ENCODE assay signal across 16 cellular contexts in genomic region chr2:214079032-214079431, GRCh38.
A peak's percentile ranks its signal among the peaks of the same experiment; 100 is the strongest.
DNase-seq lines count a peak whose midpoint lies in the region; ATAC-seq and TF ChIP-seq lines count a peak whose summit lies in the region.
"Had no signal": no experiment of that assay in that cellular context is flagged by ENCODE, and none has a peak within 500 bp of the region (broad histone marks: within the 10 kb centered on the region; RNA-seq: fewer than 3 reads in every experiment).

No MANE protein-coding gene starts in this region.

- no TSS peak for BruUV-seq in A673 (replicated peaks; lab: Mats Ljungman, UMichigan)

- H3K9ac ChIP-seq in OCI-LY3 (ENCODE audit: low read length) = no peak overlapping the region
- H3K9ac ChIP-seq: KMS-11 had no signal

- no peaks in the 10 kb centered on the region for H3K9me3 Mint-ChIP-seq in GM23338

- no peaks in the 10 kb centered on the region for H3K36me3 Mint-ChIP-seq in GM23338 (ENCODE audit: low read depth)
- H3K36me3 Mint-ChIP-seq: CD8-positive, alpha-beta memory T cell had no signal

- H3K4me2 ChIP-seq in GM23338 = no peak overlapping the region
- H3K4me2 ChIP-seq in OCI-LY3 (ENCODE audit: low read length) = no peak overlapping the region
- H3K4me2 ChIP-seq: KMS-11 had no signal

- CTCF ChIA-PET in A673 (lab: Charles Lee) = no interaction called here

- H3K27ac ChIP-seq in A673 (ENCODE audit: low read depth, low read length, poor library complexity, severe bottlenecking) (no peak overlapping the region), GM23338 (ENCODE audit: low read depth) (no peak overlapping the region), OCI-LY3 (ENCODE audit: low read length) (no peak overlapping the region)
- H3K27ac ChIP-seq: KMS-11 had no signal

- TF ChIP-seq CTCF in A673 (conservative IDR thresholded peaks at IDR 0.05; ENCODE audit: low read depth, low read length) (0 out of 2 replicates have a peak, but pooled peaks have one; percentile 12), GM23338 (conservative IDR thresholded peaks at IDR 0.05; ENCODE audit: low read depth in 2 of 2) (peak; percentile 45 to 52), OCI-LY3 (IDR thresholded peaks at IDR 0.05; ENCODE audit: low read depth, low read length) (peak; percentile 56), epithelial cell of esophagus (IDR thresholded peaks at IDR 0.05; ENCODE audit: insufficient read depth, low read depth, low read length, missing control alignments) (peak; percentile 27)

- no peaks in the 10 kb centered on the region for H3K9me2 ChIP-seq in GM23338 (ENCODE audit: insufficient read depth)

- no peaks in the 10 kb centered on the region for H3F3A ChIP-seq in GM23338 (replicated peaks; ENCODE audit: low read depth)

- peaks cover 7% of the 10 kb centered on the region; the same call in 2 of the 3 replicates for H3K4me1 Mint-ChIP-seq in GM23338
- H3K4me1 Mint-ChIP-seq: CD8-positive, alpha-beta memory T cell had no signal

- H3K79me2 ChIP-seq in GM23338 (replicated peaks; ENCODE audit: insufficient read depth) (no peaks in the 10 kb centered on the region), OCI-LY3 (ENCODE audit: low read length) (no peaks in the 10 kb centered on the region)

- H3K27me3 Mint-ChIP-seq in GM23338 (ENCODE audit: insufficient read depth, low read depth, poor library complexity) = no peaks in the 10 kb centered on the region
- H3K27me3 Mint-ChIP-seq: CD8-positive, alpha-beta memory T cell had no signal

- no peak overlapping the region for H2AFZ ChIP-seq in GM23338
- no peak overlapping the region for H2AFZ ChIP-seq in OCI-LY3 (ENCODE audit: low read depth, low read length)

- no peaks in the 10 kb centered on the region for H4K20me1 ChIP-seq in GM23338 (replicated peaks; ENCODE audit: insufficient read depth)
- H4K20me1 ChIP-seq in OCI-LY3 (ENCODE audit: insufficient read depth, low read length) = no peaks in the 10 kb centered on the region

- H3K9me3 ChIP-seq in A673 (ENCODE audit: low read depth, low read length, poor library complexity, severe bottlenecking) (no peaks in the 10 kb centered on the region), OCI-LY3 (ENCODE audit: insufficient read depth, low read length) (no peaks in the 10 kb centered on the region)

- DNase-seq in A673 (ENCODE audit: low spot score) = no peak
- no peak for DNase-seq in GM23338 (ENCODE audit: low spot score)
- peak; percentile 4 for DNase-seq in epithelial cell of esophagus (ENCODE audit: low read depth)
- DNase-seq in cortex of kidney (lab: John Stamatoyannopoulos, UW) = no peak
- no peak for DNase-seq in globus pallidus (ENCODE audit: low spot score)
- no peak for DNase-seq in mesenteric fat pad (ENCODE audit: low spot score)
- DNase-seq: CD8-positive, alpha-beta memory T cell; DMS 273 treated with DMSO at 0.1 percent for 48 hours; NCI-H1417; NCI-H1930; NCI-H2171 treated with DMSO at 0.1 percent for 48 hours; NCI-H774; SW 1271 had no signal

- ATAC-seq in GM23338 (no peak), GM18502 (IDR thresholded peaks at IDR 0.05; ENCODE audit: poor library complexity, unreplicated experiment) (no peak)

- intact Hi-C loops in A673 (cut with micrococcal nuclease; ENCODE audit: unreplicated experiment) = no loop called here

- H3K27ac Mint-ChIP-seq in GM23338 = no peak overlapping the region
- H3K27ac Mint-ChIP-seq: CD8-positive, alpha-beta memory T cell had no signal

- H3K27me3 ChIP-seq in A673 (replicated peaks; ENCODE audit: insufficient read depth, low read depth, low read length, poor library complexity) (no peaks in the 10 kb centered on the region), GM23338 (ENCODE audit: insufficient read depth) (no peaks in the 10 kb centered on the region), OCI-LY3 (ENCODE audit: low read depth, low read length) (no peaks in the 10 kb centered on the region)

- no peak overlapping the region for H3K4me3 Mint-ChIP-seq in GM23338

- POLR2A ChIA-PET in A673 (lab: Charles Lee; ENCODE audit: low non-redundant PET) = no interaction called here

- H3K36me3 ChIP-seq in A673 (ENCODE audit: insufficient read depth, low read length, poor library complexity, severe bottlenecking) = no peaks in the 10 kb centered on the region
- H3K36me3 ChIP-seq in GM23338 (ENCODE audit: insufficient read depth) = no peaks in the 10 kb centered on the region
- no peaks in the 10 kb centered on the region for H3K36me3 ChIP-seq in OCI-LY3 (replicated peaks; ENCODE audit: low read depth, low read length)

- H3K4me1 ChIP-seq in A673 (ENCODE audit: insufficient read depth, low read length, poor library complexity, severe bottlenecking) (no peaks in the 10 kb centered on the region), GM23338 (ENCODE audit: insufficient read depth) (no peaks in the 10 kb centered on the region; the same call in 1 of the 2 replicates), OCI-LY3 (ENCODE audit: low read length) (no peaks in the 10 kb centered on the region)

- H3K4me3 ChIP-seq in A673 (ENCODE audit: low read depth, low read length, poor library complexity, severe bottlenecking) (no peak overlapping the region), GM23338 (no peak overlapping the region), OCI-LY3 (ENCODE audit: low read length) (no peak overlapping the region), epithelial cell of esophagus (ENCODE audit: low read length) (no peak overlapping the region)

TF ChIP-seq in GM23338, 12 proteins besides CTCF, POLR2A, EP300 and RAD21 (continues in another document):
- TF ChIP-seq ZNF462 (CRISPR knock-in tag; IDR thresholded peaks at IDR 0.05) (no peak), NANOG (IDR thresholded peaks at IDR 0.05; ENCODE audit: borderline replicate concordance) (no peak), STAT1 (IDR thresholded peaks at IDR 0.05; ENCODE audit: unreplicated experiment) (no peak), POLR2AphosphoS5 (IDR thresholded peaks at IDR 0.05; ENCODE audit: low read depth) (no peak)
